In the genomic region with DNA sequence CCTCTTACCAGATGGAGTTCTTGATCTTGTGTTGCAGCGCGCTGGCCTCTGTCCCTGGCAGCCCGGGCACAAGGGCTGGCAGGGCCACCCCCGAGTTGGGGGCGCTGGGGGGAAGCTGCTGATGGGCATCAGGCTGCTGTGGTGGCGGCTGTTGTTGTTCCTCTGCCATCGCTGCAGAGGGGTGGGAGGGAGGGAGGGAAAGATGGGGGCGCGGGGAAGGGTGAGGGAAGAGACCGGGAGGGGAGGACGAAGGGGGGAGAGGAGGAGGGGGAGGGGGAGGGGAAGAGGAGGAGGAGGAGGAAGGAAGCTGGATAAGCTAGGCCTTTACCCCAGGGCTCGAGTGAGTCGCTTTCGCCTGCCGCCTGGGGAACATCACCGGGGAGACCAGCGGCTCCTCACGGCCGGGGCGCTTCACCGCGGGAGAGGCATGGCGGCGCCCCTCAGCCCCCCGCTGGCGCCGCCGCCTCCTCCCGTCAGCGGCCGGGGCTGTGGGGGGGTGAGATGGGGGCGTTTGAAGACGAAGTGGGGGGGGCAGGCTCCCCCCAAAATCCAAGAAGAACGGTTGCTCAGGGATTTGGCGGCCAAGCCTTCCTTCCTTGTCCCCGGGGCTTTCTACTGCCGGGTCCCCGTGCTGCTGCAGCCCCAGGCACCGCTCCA, we compare ENCODE assay signal across 8 cellular contexts. TPM values are rescaled to one million over a fixed set of nuclear protein-coding genes. Genes with fewer than 3 reads are reported as not detected.
DNase-seq lines count a peak whose midpoint lies in the region; FAIRE-seq and TF ChIP-seq lines count a peak whose summit lies in the region.

No MANE protein-coding gene starts in this region.

- H3K27ac ChIP-seq in HEK293 (ENCODE audit: extremely low read depth, low read depth, low read length) (peak overlapping the region; percentile 92), mesendoderm (ENCODE audit: low read depth, low read length) (peak overlapping the region; percentile 100)

- H3K36me3 ChIP-seq in HEK293 (ENCODE audit: control insufficient read depth in 2 of 2, insufficient read depth in 1 of 2, low read length in 2 of 2) (no peaks in the 10 kb centered on the region; a peak in 1 of 3 replicates), mesendoderm (ENCODE audit: control insufficient read depth, insufficient read depth, low read length) (no peaks in the 10 kb centered on the region)

- TF ChIP-seq POLR2A in GM12891 (IDR thresholded peaks at IDR 0.05; ENCODE audit: low read depth, low read length): no peak

- intact Hi-C loops in Calu3 (cut with micrococcal nuclease; ENCODE audit: unreplicated experiment): loop anchor here (2.0 to 5.0 kb wide), 2 partner anchors 124 to 200 kb away; a partner anchor contains a TSS

- TF ChIP-seq CTCF in Calu3 (IDR thresholded peaks at IDR 0.05; ENCODE audit: unreplicated experiment) (no peak), HEK293 (tag by site-specific recombination; IDR thresholded peaks at IDR 0.05) (no peak), endothelial cell (IDR thresholded peaks at IDR 0.05; ENCODE audit: unreplicated experiment) (no peak)

- CTCF ChIA-PET in Calu3 (lab: Charles Lee): no interaction called here
- CTCF ChIA-PET in HEK293 (lab: Yijun Ruan, JAX): no interaction called here

- POLR2A ChIA-PET in HEK293 (lab: Yijun Ruan, JAX): interaction anchor here (0.8 kb wide), 1 partner anchor 17 kb away, joined by 3 read pairs; no protein-coding TSS in a partner anchor

- H2BK120ac ChIP-seq in mesendoderm (ENCODE audit: low read depth, low read length): peak overlapping the region; percentile 73

- H4K5ac ChIP-seq in mesendoderm (ENCODE audit: low read length): no peak overlapping the region

- BruUV-seq in Calu3 (replicated peaks; lab: Mats Ljungman, UMichigan): no TSS peak

- no peak overlapping the region for H2AK5ac ChIP-seq in mesendoderm (ENCODE audit: low read length)

- WGBS in mesendoderm (ENCODE audit: extremely low coverage, insufficient coverage, low lambda C conversion rate): no CpG with 5 or more reads among the region's 39 CpGs

- peak overlapping the region; percentile 87 for H3K4me3 Mint-ChIP-seq in Calu3 (ENCODE audit: low read depth, unreplicated experiment)
- peak overlapping the region; percentile 98 for H3K4me3 Mint-ChIP-seq in endothelial cell (ENCODE audit: unreplicated experiment)

- no peaks in the 10 kb centered on the region for H3K9me3 Mint-ChIP-seq in Calu3 (ENCODE audit: low read depth, unreplicated experiment)
- H3K9me3 Mint-ChIP-seq in endothelial cell (ENCODE audit: unreplicated experiment): no peaks in the 10 kb centered on the region

- H3K9me3 ChIP-seq in HEK293 (ENCODE audit: control insufficient read depth, insufficient read depth, low read depth, low read length): no peaks in the 10 kb centered on the region

- no peaks in the 10 kb centered on the region for H3K27me3 ChIP-seq in mesendoderm (ENCODE audit: insufficient read depth, low read length, poor library complexity)

- peak overlapping the region; percentile 98 for H3K18ac ChIP-seq in mesendoderm (ENCODE audit: low read length)

- peak overlapping the region; percentile 88 for H3K9ac ChIP-seq in mesendoderm (ENCODE audit: low read length)

- DNase-seq in Calu3: peak; percentile 47
- DNase-seq in NCI-H2171 (lab: John Stamatoyannopoulos, UW): peak; percentile 75
- DNase-seq in activated CD4-positive, alpha-beta T cell treated with anti-CD3 and anti-CD28 coated beads, Interleukin-2, amount 50 U/mL, for 4 hours: peak; percentile 18 to 33
- peak; percentile 39 for DNase-seq in endothelial cell (ENCODE audit: low spot score)
- DNase-seq in mesendoderm: peak; percentile 78
- peak; percentile 18 to 25 for DNase-seq in stimulated activated CD8-positive, alpha-beta memory T cell treated with anti-CD3 and anti-CD28 coated beads, Interleukin-2, amount 100 ng/mL, for 48 hours (ENCODE audit: low read depth in 2 of 2)
- no peak for DNase-seq in GM12891 (ENCODE audit: insufficient read length, low spot score)

- peaks cover 21% of the 10 kb centered on the region for H3K79me2 ChIP-seq in mesendoderm (ENCODE audit: control insufficient read depth, insufficient read depth, low read length)

- peaks cover 6% of the 10 kb centered on the region; the same call in 1 of the 2 replicates for H3K4me1 ChIP-seq in HEK293 (ENCODE audit: control insufficient read depth, insufficient read depth, low read length)
- peaks cover 2% of the 10 kb centered on the region for H3K4me1 ChIP-seq in mesendoderm (ENCODE audit: control insufficient read depth, low read depth, low read length)

- H3K79me1 ChIP-seq in mesendoderm (ENCODE audit: low read length): no peaks in the 10 kb centered on the region

- H3K27ac Mint-ChIP-seq in Calu3 (ENCODE audit: unreplicated experiment) (peak overlapping the region; percentile 72), endothelial cell (ENCODE audit: unreplicated experiment) (no peak overlapping the region)

- H3K27me3 Mint-ChIP-seq in Calu3 (ENCODE audit: unreplicated experiment) (no peaks in the 10 kb centered on the region), endothelial cell (ENCODE audit: unreplicated experiment) (peaks cover 5% of the 10 kb centered on the region)

- H3K23ac ChIP-seq in mesendoderm (ENCODE audit: low read length): no peak overlapping the region

- peak overlapping the region; percentile 44 for H2BK5ac ChIP-seq in mesendoderm (ENCODE audit: low read length)

- peak overlapping the region; percentile 22 for H3K4me2 ChIP-seq in mesendoderm (ENCODE audit: low read length)

- H3K4me1 Mint-ChIP-seq in Calu3 (ENCODE audit: low read depth, unreplicated experiment) (peaks cover 32% of the 10 kb centered on the region), endothelial cell (ENCODE audit: unreplicated experiment) (peaks cover 17% of the 10 kb centered on the region)

- peak overlapping the region; percentile 90 for H3K56ac ChIP-seq in mesendoderm (ENCODE audit: low read length)

- H3K4ac ChIP-seq in mesendoderm (ENCODE audit: low read depth, low read length): peak overlapping the region; percentile 98

- no peak for FAIRE-seq in GM12891 (lab: Jason Lieb, UNC)

- peak overlapping the region; percentile 97 for H4K8ac ChIP-seq in mesendoderm (ENCODE audit: low read depth, low read length)

- peak overlapping the region; percentile 74 for H3K4me3 ChIP-seq in HEK293 (ENCODE audit: low read depth, low read length)
- peak overlapping the region; percentile 73 for H3K4me3 ChIP-seq in mesendoderm (ENCODE audit: low read length)

- H2BK15ac ChIP-seq in mesendoderm (replicated peaks; ENCODE audit: low read depth): no peak overlapping the region

- peaks cover 25% of the 10 kb centered on the region for H3K36me3 Mint-ChIP-seq in Calu3 (ENCODE audit: insufficient read depth, unreplicated experiment)
- H3K36me3 Mint-ChIP-seq in endothelial cell (ENCODE audit: low read depth, unreplicated experiment): peaks cover 3% of the 10 kb centered on the region

TF ChIP-seq in HEK293, 187 proteins besides CTCF, POLR2A, EP300 and RAD21 (continues in another document):
- TF ChIP-seq ZNF654 (tag by site-specific recombination; IDR thresholded peaks at IDR 0.05; ENCODE audit: low read depth) (no peak), ZNF610 (tag by site-specific recombination; IDR thresholded peaks at IDR 0.05; ENCODE audit: borderline replicate concordance) (no peak), ZNF792 (tag by site-specific recombination; IDR thresholded peaks at IDR 0.05) (no peak), ZNF670 (tag by site-specific recombination; IDR thresholded peaks at IDR 0.05; ENCODE audit: low read depth) (no peak), SCRT1 (tag by site-specific recombination; IDR thresholded peaks at IDR 0.05; ENCODE audit: borderline replicate concordance) (no peak), ZNF777 (tag by site-specific recombination; IDR thresholded peaks at IDR 0.05; ENCODE audit: borderline replicate concordance) (no peak), SCRT2 (tag by site-specific recombination; IDR thresholded peaks at IDR 0.05) (no peak)

TF ChIP-seq in GM12891, 5 proteins besides CTCF, POLR2A, EP300 and RAD21:
- TF ChIP-seq TAF1 (IDR thresholded peaks at IDR 0.05; ENCODE audit: low read depth, low read length) (no peak), SPI1 (IDR thresholded peaks at IDR 0.05; ENCODE audit: low read depth, low read length) (no peak), POLR2AphosphoS5 (IDR thresholded peaks at IDR 0.05; ENCODE audit: low read depth, low read length) (no peak), PAX5 (IDR thresholded peaks at IDR 0.05; ENCODE audit: insufficient read depth, low read length, severe bottlenecking) (no peak)

RNA-seq across cellular contexts. Expression of a gene that starts 0.4 kb away (rescaled TPM):
- total RNA-seq in Calu3 (2022) (28.3 and 31.4 TPM in 2 replicates), endothelial cell (ENCODE audit: unreplicated experiment) (37.7 TPM)
- polyA plus RNA-seq in mesendoderm (2013, experiment 1 of 2): 18.5 TPM
- 19.7 TPM for polyA plus RNA-seq in mesendoderm (2013, experiment 2 of 2)
- 6.8 TPM for polyA plus RNA-seq in GM12891 (2012; ENCODE audit: low read depth, missing spikeins)
